10 cellular contexts compared by ENCODE assay signal in genomic region chr3:66302288-66302687, GRCh38.
DNase-seq lines count a peak whose midpoint lies in the region; ATAC-seq and TF ChIP-seq lines count a peak whose summit lies in the region.
"Had no signal": no experiment of that assay in that cellular context is flagged by ENCODE, and none has a peak within 500 bp of the region (broad histone marks: within the 10 kb centered on the region; RNA-seq: fewer than 3 reads in every experiment).

No MANE protein-coding gene starts in this region.

- TF ChIP-seq CTCF in lower lobe of right lung (IDR thresholded peaks at IDR 0.05): no peak

- peaks cover 17% of the 10 kb centered on the region for H3K36me3 Mint-ChIP-seq in T-helper 2 cell treated with Interferon-gamma antibody and Interleukin-4, amounts not matched to agents 5 μg/mL and 100 μg/mL, for 36 hours (ENCODE audit: low read depth)

- H3K4me1 ChIP-seq in GM23248 (ENCODE audit: insufficient read depth) (peaks cover 10% of the 10 kb centered on the region; the same call in 1 of the 2 replicates), lower lobe of right lung (peaks cover 10% of the 10 kb centered on the region)
- H3K4me1 ChIP-seq: colonic mucosa had no signal

- H3K4me3 Mint-ChIP-seq in T-helper 2 cell treated with Interferon-gamma antibody and Interleukin-4, amounts not matched to agents 5 μg/mL and 100 μg/mL, for 36 hours: peak overlapping the region; percentile 63

- peak overlapping the region; percentile 93 for H3K27ac Mint-ChIP-seq in T-helper 2 cell treated with Interferon-gamma antibody and Interleukin-4, amounts not matched to agents 5 μg/mL and 100 μg/mL, for 36 hours

- no peaks in the 10 kb centered on the region for H3K27me3 ChIP-seq in GM23248 (replicated peaks; ENCODE audit: insufficient read depth)
- H3K27me3 ChIP-seq in lower lobe of right lung (ENCODE audit: low read depth): no peaks in the 10 kb centered on the region
- H3K27me3 ChIP-seq: colonic mucosa had no signal

- H3F3A ChIP-seq in GM23248 (ENCODE audit: insufficient read depth): peaks cover 6% of the 10 kb centered on the region; the same call in 1 of the 2 replicates

- no peaks in the 10 kb centered on the region for H3K9me3 Mint-ChIP-seq in T-helper 2 cell treated with Interferon-gamma antibody and Interleukin-4, amounts not matched to agents 5 μg/mL and 100 μg/mL, for 36 hours

- H3K4me2 ChIP-seq in GM23248 (ENCODE audit: unreplicated experiment): no peak overlapping the region

- H3K79me2 ChIP-seq in GM23248 (ENCODE audit: insufficient read depth): no peaks in the 10 kb centered on the region

- H3K4me1 Mint-ChIP-seq in T-helper 2 cell treated with Interferon-gamma antibody and Interleukin-4, amounts not matched to agents 5 μg/mL and 100 μg/mL, for 36 hours (ENCODE audit: low read depth): peaks cover 65% of the 10 kb centered on the region

- H3K9me2 ChIP-seq in GM23248 (ENCODE audit: insufficient read depth): no peaks in the 10 kb centered on the region

- no peak overlapping the region for H3K27ac ChIP-seq in GM23248
- H3K27ac ChIP-seq in lower lobe of right lung: peak overlapping the region; percentile 42
- H3K27ac ChIP-seq: colonic mucosa had no signal

- no peak overlapping the region for H3K9ac ChIP-seq in GM23248

- H3K36me3 ChIP-seq in GM23248 (ENCODE audit: low read depth) (no peaks in the 10 kb centered on the region), lower lobe of right lung (no peaks in the 10 kb centered on the region)
- H3K36me3 ChIP-seq: colonic mucosa had no signal

- H3K27me3 Mint-ChIP-seq in T-helper 2 cell treated with Interferon-gamma antibody and Interleukin-4, amounts not matched to agents 5 μg/mL and 100 μg/mL, for 36 hours (ENCODE audit: low read depth): no peaks in the 10 kb centered on the region

- DNase-seq in GM23248 (peak; percentile 15), lower lobe of right lung (no peak), Ammon's horn (ENCODE audit: low spot score) (no peak), SW480 (ENCODE audit: low spot score) (no peak), iPS-NIHi7 (ENCODE audit: extremely low spot score) (no peak), DMS114 treated with DMSO at 0.1 percent for 48 hours (lab: John Stamatoyannopoulos, UW; ENCODE audit: unreplicated experiment) (no peak)
- peak; percentile 37 for DNase-seq in T-helper 2 cell treated with Interferon-gamma antibody and Interleukin-4, amounts not matched to agents 5 μg/mL and 100 μg/mL, for 36 hours (ENCODE audit: low spot score)
- DNase-seq: colonic mucosa, SIG-M5 had no signal

- H3K4me3 ChIP-seq in GM23248: no peak overlapping the region
- H3K4me3 ChIP-seq in lower lobe of right lung: no peak overlapping the region
- H3K4me3 ChIP-seq: colonic mucosa had no signal

- intact Hi-C loops in lower lobe of right lung (cut with DNase I): no loop called here

- ATAC-seq in GM18520 (IDR thresholded peaks at IDR 0.05; ENCODE audit: unreplicated experiment) (peak; percentile 63), lower lobe of right lung (peak; percentile 59 to 66)

- 44 to 45% methylated on average over 3 of the region's 3 CpGs for WGBS in GM23248 (ENCODE audit: low coverage in 1 of 2, low lambda C conversion rate in 2 of 2, missing lambda C conversion rate in 2 of 2), 2 experiments

- no peaks in the 10 kb centered on the region for H3K9me3 ChIP-seq in GM23248 (ENCODE audit: low read depth)
- H3K9me3 ChIP-seq in lower lobe of right lung: no peaks in the 10 kb centered on the region
- H3K9me3 ChIP-seq: colonic mucosa had no signal

- in situ Hi-C loops in GM23248 (cut with MboI): no loop called here

- H4K20me1 ChIP-seq in GM23248 (ENCODE audit: insufficient read depth): no peaks in the 10 kb centered on the region

- no peak overlapping the region for H2AFZ ChIP-seq in GM23248

Comparison
In these comparisons a context has a peak if more than half of its experiments do, and no peak if none do; other contexts are left out.
1. DNase-seq: peak in GM23248 (single experiment) and T-helper 2 cell treated with Interferon-gamma antibody and Interleukin-4, amounts not matched to agents 5 μg/mL and 100 μg/mL, for 36 hours (single experiment); none in lower lobe of right lung (single experiment), Ammon's horn (single experiment), SW480 (single experiment), iPS-NIHi7 (single experiment) and DMS114 treated with DMSO at 0.1 percent for 48 hours (single experiment).